ENCODE assay signal across 8 cellular contexts in the genomic region with DNA sequence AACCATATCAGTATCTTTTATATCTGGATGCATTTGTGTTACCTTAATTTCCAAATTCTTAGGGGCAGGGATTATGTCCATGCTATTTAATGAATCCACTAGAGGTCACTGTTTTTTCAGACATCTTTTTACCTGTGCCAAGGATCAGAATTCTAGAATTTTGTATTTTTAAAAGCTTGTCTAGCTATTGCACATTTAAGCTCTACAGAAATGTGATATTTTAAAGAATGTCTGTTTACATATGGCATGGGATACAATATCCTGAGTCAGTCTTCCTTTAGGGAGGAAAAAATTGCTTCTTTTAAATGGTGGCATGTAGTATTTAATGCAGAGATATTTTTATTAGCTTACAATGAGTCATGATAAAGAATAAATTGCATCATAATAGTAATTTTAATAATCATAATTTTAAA. TPM values are rescaled to one million over a fixed set of nuclear protein-coding genes. Genes with fewer than 3 reads are reported as not detected.
DNase-seq lines count a peak whose midpoint lies in the region; ATAC-seq, FAIRE-seq and TF ChIP-seq lines count a peak whose summit lies in the region.

No MANE protein-coding gene starts in this region.

- H3K36me3 Mint-ChIP-seq in CD4-positive, alpha-beta T cell (ENCODE audit: low read depth), result peaks cover 64% of the 10 kb centered on the region
- H3K36me3 Mint-ChIP-seq in effector memory CD8-positive, alpha-beta T cell (ENCODE audit: insufficient read depth), result peaks cover 44% of the 10 kb centered on the region
- H3K36me3 Mint-ChIP-seq in neural crest cell (ENCODE audit: low read depth), result peaks cover 14% of the 10 kb centered on the region

- no peak for DNase-seq in CD4-positive, alpha-beta T cell
- DNase-seq in H54 (ENCODE audit: insufficient read length, low spot score), result peak; percentile 16
- no peak for DNase-seq in effector memory CD8-positive, alpha-beta T cell
- DNase-seq in neural crest cell (ENCODE audit: low read depth, low spot score), result no peak
- DNase-seq in T-helper 9 cell, result no peak

- no peak overlapping the region for H2AFZ ChIP-seq in OCI-LY1 (ENCODE audit: low read length)

- H3K27ac ChIP-seq in CD4-positive, alpha-beta T cell (ENCODE audit: low read depth, low read length), result no peak overlapping the region
- H3K27ac ChIP-seq in OCI-LY1 (ENCODE audit: low read depth, low read length, poor library complexity, severe bottlenecking), result no peak overlapping the region

- peak; percentile 27 for FAIRE-seq in H54 (lab: Jason Lieb, UNC)

- H3K9ac ChIP-seq in OCI-LY1 (ENCODE audit: low read length), result no peak overlapping the region

- H3K36me3 ChIP-seq in OCI-LY1 (ENCODE audit: insufficient read depth, low read length), result peaks cover 39% of the 10 kb centered on the region

- H3K4me3 Mint-ChIP-seq in CD4-positive, alpha-beta T cell, result no peak overlapping the region
- H3K4me3 Mint-ChIP-seq in effector memory CD8-positive, alpha-beta T cell, result no peak overlapping the region
- H3K4me3 Mint-ChIP-seq in neural crest cell, result no peak overlapping the region

- H3K4me3 ChIP-seq in OCI-LY1 (ENCODE audit: low read depth, low read length, poor library complexity, severe bottlenecking), result no peak overlapping the region

- POLR2A ChIA-PET in CD4-positive, alpha-beta T cell (lab: Charles Lee), result interaction anchor here (0.7 to 1.8 kb wide), 5 partner anchors 175 to 327 kb away, joined by 3 to 6 read pairs (median 4); no protein-coding TSS in a partner anchor

- no peaks in the 10 kb centered on the region for H3K79me2 ChIP-seq in OCI-LY1 (ENCODE audit: insufficient read depth, low read length)

- TF ChIP-seq CTCF in CD4-positive, alpha-beta T cell (IDR thresholded peaks at IDR 0.05), result peak; percentile 75
- TF ChIP-seq CTCF in OCI-LY1 (IDR thresholded peaks at IDR 0.05; ENCODE audit: low read length) (peak; percentile 77), neural crest cell (conservative IDR thresholded peaks at IDR 0.05) (peak; percentile 71)

- no peaks in the 10 kb centered on the region for H3K9me2 ChIP-seq in OCI-LY1 (ENCODE audit: low read depth, low read length)

- no peaks in the 10 kb centered on the region for H3K27me3 ChIP-seq in CD4-positive, alpha-beta T cell (ENCODE audit: control insufficient read depth, insufficient read depth, low read length)
- no peaks in the 10 kb centered on the region for H3K27me3 ChIP-seq in OCI-LY1 (ENCODE audit: insufficient read depth, low read length)

- no peaks in the 10 kb centered on the region for H3K27me3 Mint-ChIP-seq in CD4-positive, alpha-beta T cell
- no peaks in the 10 kb centered on the region for H3K27me3 Mint-ChIP-seq in effector memory CD8-positive, alpha-beta T cell
- H3K27me3 Mint-ChIP-seq in neural crest cell (ENCODE audit: low read depth), result no peaks in the 10 kb centered on the region

- peaks cover 39% of the 10 kb centered on the region for H3K4me1 Mint-ChIP-seq in CD4-positive, alpha-beta T cell (ENCODE audit: low read depth)
- H3K4me1 Mint-ChIP-seq in effector memory CD8-positive, alpha-beta T cell (ENCODE audit: low read depth in 2 of 2), result peaks cover 16 to 23% of the 10 kb centered on the region in 2 donors
- H3K4me1 Mint-ChIP-seq in neural crest cell, result no peaks in the 10 kb centered on the region

- no peak overlapping the region for H3K27ac Mint-ChIP-seq in CD4-positive, alpha-beta T cell
- H3K27ac Mint-ChIP-seq in effector memory CD8-positive, alpha-beta T cell, result no peak overlapping the region
- H3K27ac Mint-ChIP-seq in neural crest cell (ENCODE audit: unreplicated experiment), result no peak overlapping the region

- no peaks in the 10 kb centered on the region for H4K20me1 ChIP-seq in OCI-LY1 (ENCODE audit: insufficient read depth, low read length)

- no peaks in the 10 kb centered on the region for H3F3A ChIP-seq in OCI-LY1 (ENCODE audit: insufficient read depth, low read length)

- intact Hi-C loops in CD4-positive, alpha-beta T cell (cut with DNase I, micrococcal nuclease), result loop anchor here (1.0 to 5.0 kb wide), 3 partner anchors 177 to 313 kb away; partner anchors contain the start of gene GFI1 (in 1 of the 2)

- TF ChIP-seq POLR2A in H54 (IDR thresholded peaks at IDR 0.05; ENCODE audit: low read depth, low read length), result no peak

- CTCF ChIA-PET in CD4-positive, alpha-beta T cell (lab: Charles Lee), result interaction anchor here (0.7 to 2.7 kb wide), 10 partner anchors 10 to 795 kb away, joined by 3 to 16 read pairs (median 5); partner anchors contain the start of genes GLMN and RPAP2

- no peaks in the 10 kb centered on the region for H3K9me3 Mint-ChIP-seq in CD4-positive, alpha-beta T cell
- H3K9me3 Mint-ChIP-seq in effector memory CD8-positive, alpha-beta T cell, result no peaks in the 10 kb centered on the region
- H3K9me3 Mint-ChIP-seq in neural crest cell, result no peaks in the 10 kb centered on the region

- peak; percentile 72 for ATAC-seq in CD4-positive, alpha-beta T cell (ENCODE audit: poor library complexity)
- ATAC-seq in effector memory CD8-positive, alpha-beta T cell (replicated peaks), result peak; percentile 58
- ATAC-seq in GM21447 (IDR thresholded peaks at IDR 0.05; ENCODE audit: unreplicated experiment) (no peak), HG02973 (IDR thresholded peaks at IDR 0.05; ENCODE audit: unreplicated experiment) (no peak)

- H3K4me1 ChIP-seq in OCI-LY1 (ENCODE audit: insufficient read depth, low read length, severe bottlenecking), result no peaks in the 10 kb centered on the region

- no peak overlapping the region for H3K4me2 ChIP-seq in OCI-LY1 (ENCODE audit: low read length)

- H3K9me3 ChIP-seq in CD4-positive, alpha-beta T cell (ENCODE audit: control insufficient read depth, low read length), result no peaks in the 10 kb centered on the region
- no peaks in the 10 kb centered on the region for H3K9me3 ChIP-seq in OCI-LY1 (ENCODE audit: low read length)

RNA-seq across cellular contexts. Expression of gene RPAP2, which starts 11.3 kb away (rescaled TPM):
- 10 to 100 TPM; 23.4 to 26.5 TPM for total RNA-seq in CD4-positive, alpha-beta T cell
- total RNA-seq in neural crest cell, result 33.3 and 38.2 TPM in 2 replicates

RNA-seq across cellular contexts. Expression of gene GLMN, which starts 11.4 kb away (rescaled TPM):
- total RNA-seq in CD4-positive, alpha-beta T cell, result 10 to 100 TPM in 1 of 2 experiments, 1 to 10 TPM in 1; 7.7 to 11.7 TPM
- 22.8 and 24.8 TPM in 2 replicates for total RNA-seq in neural crest cell

Comparison
In these comparisons a context has a peak if more than half of its experiments do, and no peak if none do; other contexts are left out.
1. ATAC-seq: peak in CD4-positive, alpha-beta T cell (single experiment) and effector memory CD8-positive, alpha-beta T cell (single experiment); none in GM21447 (single experiment) and HG02973 (single experiment).
2. Peak in every context shown above with its lines, with median percentiles within 50 percentile points of each other: CTCF ChIP-seq.